Comparison of ENCODE assay signal across 21 cellular contexts in genomic region chr13:98524391-98524790, GRCh38. TPM values are rescaled to one million over a fixed set of nuclear protein-coding genes. Genes with fewer than 3 reads are reported as not detected.
DNase-seq lines count a peak whose midpoint lies in the region; ATAC-seq and TF ChIP-seq lines count a peak whose summit lies in the region.
"Had no signal": no experiment of that assay in that cellular context is flagged by ENCODE, and none has a peak within 500 bp of the region (broad histone marks: within the 10 kb centered on the region; RNA-seq: fewer than 3 reads in every experiment).

No MANE protein-coding gene starts in this region.

- ATAC-seq in left ventricle myocardium superior: peak; percentile 23
- ATAC-seq in WTC11: no peak
- ATAC-seq in HG03039 (IDR thresholded peaks at IDR 0.05; ENCODE audit: unreplicated experiment): no peak
- ATAC-seq: esophagus mucosa had no signal

- H3K36me3 Mint-ChIP-seq in WTC11 (0 out of 2 replicates have a peak, but pooled peaks cover under 1% of the 10 kb centered on the region), endodermal cell (ENCODE audit: low read depth) (no peaks in the 10 kb centered on the region), type B pancreatic cell (peaks cover 17% of the 10 kb centered on the region)

- H3K4me3 ChIP-seq in endodermal cell (ENCODE audit: low read length): no peak overlapping the region
- H3K4me3 ChIP-seq: colonic mucosa, PC-9, right atrium auricular region, SK-N-MC, testis had no signal

- peak overlapping the region; percentile 69 for H3K27ac ChIP-seq in endodermal cell (ENCODE audit: low read depth, low read length)
- H3K27ac ChIP-seq: colonic mucosa, PC-9, right atrium auricular region, SK-N-MC, testis, VCaP had no signal

- H3K27me3 Mint-ChIP-seq in WTC11 (ENCODE audit: low read depth): no peaks in the 10 kb centered on the region
- no peaks in the 10 kb centered on the region for H3K27me3 Mint-ChIP-seq in endodermal cell (ENCODE audit: insufficient read depth)
- no peaks in the 10 kb centered on the region for H3K27me3 Mint-ChIP-seq in type B pancreatic cell

- CTCF ChIA-PET in WTC11 (lab: Charles Lee): interaction anchor here (1.0 to 2.5 kb wide), 2 partner anchors 126 to 129 kb away, joined by 3 to 9 read pairs; no protein-coding TSS in a partner anchor

- H3K36me3 ChIP-seq in endodermal cell (ENCODE audit: control insufficient read depth, insufficient read depth, low read length): no peaks in the 10 kb centered on the region
- H3K36me3 ChIP-seq: colonic mucosa, right atrium auricular region had no signal

- TF ChIP-seq CTCF in WTC11 (IDR thresholded peaks at IDR 0.05) (no peak), endodermal cell (conservative IDR thresholded peaks at IDR 0.05) (no peak), type B pancreatic cell (conservative IDR thresholded peaks at IDR 0.05) (no peak)

- no peak overlapping the region; the same call in 1 of the 2 replicates for H3K27ac Mint-ChIP-seq in WTC11
- peak overlapping the region; percentile 35 for H3K27ac Mint-ChIP-seq in endodermal cell
- H3K27ac Mint-ChIP-seq in type B pancreatic cell: peak overlapping the region; percentile 11

- H3K4me1 Mint-ChIP-seq in WTC11: peaks cover 91% of the 10 kb centered on the region
- H3K4me1 Mint-ChIP-seq in endodermal cell: peaks cover 77% of the 10 kb centered on the region
- peaks cover 54% of the 10 kb centered on the region for H3K4me1 Mint-ChIP-seq in type B pancreatic cell (ENCODE audit: unreplicated experiment)

- no peaks in the 10 kb centered on the region for H3K9me3 Mint-ChIP-seq in WTC11
- no peaks in the 10 kb centered on the region for H3K9me3 Mint-ChIP-seq in endodermal cell
- H3K9me3 Mint-ChIP-seq in type B pancreatic cell: no peaks in the 10 kb centered on the region

- no peaks in the 10 kb centered on the region for H3K27me3 ChIP-seq in endodermal cell (ENCODE audit: control insufficient read depth, insufficient read depth, low read length, poor library complexity, severe bottlenecking)
- H3K27me3 ChIP-seq: colonic mucosa, right atrium auricular region, testis had no signal

- intact Hi-C loops in left ventricle myocardium superior (cut with micrococcal nuclease) (no loop called here), cardiac septum (cut with DNase I) (no loop called here)

- H3K9me3 ChIP-seq in endodermal cell (ENCODE audit: control insufficient read depth, low read length): no peaks in the 10 kb centered on the region
- H3K9me3 ChIP-seq: colonic mucosa, right atrium auricular region, testis had no signal

- no peak overlapping the region for H3K9ac ChIP-seq in endodermal cell (ENCODE audit: extremely low read depth, low read length, poor library complexity, severe bottlenecking)

- H3K4me3 Mint-ChIP-seq in WTC11 (no peak overlapping the region), endodermal cell (no peak overlapping the region), type B pancreatic cell (no peak overlapping the region)

- WGBS in endodermal cell (ENCODE audit: insufficient coverage in 1 of 2, insufficient read length in 1 of 2), 2 experiments: 94 to 96% methylated on average over 5 to 11 of the region's 11 CpGs

- no peak for DNase-seq in left ventricle myocardium superior
- no peak for DNase-seq in cardiac septum (ENCODE audit: low spot score)
- DNase-seq in WTC11 (ENCODE audit: low spot score): no peak
- no peak for DNase-seq in endodermal cell
- no peak for DNase-seq in type B pancreatic cell (ENCODE audit: extremely low spot score, unreplicated experiment)
- DNase-seq in NCI-H2107 (lab: John Stamatoyannopoulos, UW): no peak
- no peak for DNase-seq in UCSD-AML1 (lab: John Stamatoyannopoulos, UW; ENCODE audit: unreplicated experiment)
- DNase-seq: AML-193, colonic mucosa, head of caudate nucleus, islet precursor cell, Kasumi-1, NCI-H1436 treated with DMSO at 0.1 percent for 48 hours, NCI-H524, PC-9, testis had no signal

- H3K4me1 ChIP-seq in endodermal cell (ENCODE audit: control insufficient read depth, insufficient read depth, low read length): peaks cover 19% of the 10 kb centered on the region
- H3K4me1 ChIP-seq: colonic mucosa had no signal

- POLR2A ChIA-PET in WTC11 (lab: Charles Lee): no interaction called here

TF ChIP-seq in WTC11, 78 proteins besides CTCF, POLR2A, EP300 and RAD21:
- TF ChIP-seq FOXP1 (CRISPR knock-in tag; IDR thresholded peaks at IDR 0.05; ENCODE audit: borderline replicate concordance): 0 out of 2 replicates have a peak, but pooled peaks have one; percentile 19
- no peak for TF ChIP-seq ZNF219 (CRISPR knock-in tag; IDR thresholded peaks at IDR 0.05; ENCODE audit: borderline replicate concordance)

RNA-seq across cellular contexts. Expression of gene STK24, which starts 52.5 kb away (rescaled TPM):
- total RNA-seq in left ventricle myocardium superior (71.7 TPM), cardiac septum (63.5 TPM), WTC11 (2021) (122 to 138 TPM (median 134 TPM) in 3 replicates), endodermal cell (100 to 1,000 TPM; 115 to 125 TPM), type B pancreatic cell (ENCODE audit: low replicate concordance) (121 and 180 TPM in 2 replicates)
- 109 TPM for polyA plus RNA-seq in endodermal cell (2013, experiment 1 of 2)
- 110 TPM for polyA plus RNA-seq in endodermal cell (2013, experiment 2 of 2)
